ENCODE assay signal across 9 cellular contexts in genomic region chr6:37679539-37680476, GRCh38. TPM values are rescaled to one million over a fixed set of nuclear protein-coding genes. Genes with fewer than 3 reads are reported as not detected.
DNase-seq lines count a peak whose midpoint lies in the region; ATAC-seq and TF ChIP-seq lines count a peak whose summit lies in the region.
"Had no signal": no experiment of that assay in that cellular context is flagged by ENCODE, and none has a peak within 500 bp of the region (broad histone marks: within the 10 kb centered on the region; RNA-seq: fewer than 3 reads in every experiment).

No MANE protein-coding gene starts in this region.

- H3K4me3 Mint-ChIP-seq in neural progenitor cell, result no peak overlapping the region
- H3K4me3 Mint-ChIP-seq in activated CD4-positive, alpha-beta T cell treated with anti-CD3 and anti-CD28 coated beads, Interleukin-2, amount 10 ng/mL, durations not matched to agents 24 days and 14 days, result no peak overlapping the region

- no peaks in the 10 kb centered on the region for H3K79me2 ChIP-seq in neural progenitor cell (ENCODE audit: low read depth)

- H3K9ac ChIP-seq in neural progenitor cell, result no peak overlapping the region

- DNase-seq in NCI-H2107 (lab: John Stamatoyannopoulos, UW), result peak; percentile 68
- no peak for DNase-seq in neural progenitor cell (ENCODE audit: low spot score)
- DNase-seq in NCI-H1436 (lab: John Stamatoyannopoulos, UW), result no peak
- no peak for DNase-seq in activated CD4-positive, alpha-beta T cell treated with anti-CD3 and anti-CD28 coated beads, Interleukin-2, amount 10 ng/mL, durations not matched to agents 24 days and 14 days
- no peak for DNase-seq in GM03348 (ENCODE audit: low spot score)
- DNase-seq: trophoblast cell had no signal

- peaks cover 2% of the 10 kb centered on the region for H3K27me3 Mint-ChIP-seq in neural progenitor cell (ENCODE audit: insufficient read depth, low read depth)
- peaks cover 2% of the 10 kb centered on the region for H3K27me3 Mint-ChIP-seq in activated CD4-positive, alpha-beta T cell treated with anti-CD3 and anti-CD28 coated beads, Interleukin-2, amount 10 ng/mL, durations not matched to agents 24 days and 14 days

- H3K4me1 ChIP-seq in neural progenitor cell, result peaks cover 14% of the 10 kb centered on the region

- ATAC-seq in GM18870 (IDR thresholded peaks at IDR 0.05; ENCODE audit: unreplicated experiment) (peak; percentile 47), GM21825 (IDR thresholded peaks at IDR 0.05; ENCODE audit: unreplicated experiment) (peak; percentile 63)

- H3K27ac Mint-ChIP-seq in neural progenitor cell, result peak overlapping the region; percentile 76
- no peak overlapping the region for H3K27ac Mint-ChIP-seq in activated CD4-positive, alpha-beta T cell treated with anti-CD3 and anti-CD28 coated beads, Interleukin-2, amount 10 ng/mL, durations not matched to agents 24 days and 14 days

- no peak overlapping the region for H2AFZ ChIP-seq in neural progenitor cell (replicated peaks)

- intact Hi-C loops in activated CD4-positive, alpha-beta T cell treated with anti-CD3 and anti-CD28 coated beads, Interleukin-2, amount 10 ng/mL, durations not matched to agents 24 days and 14 days (cut with micrococcal nuclease), result no loop called here

- H3K4me1 Mint-ChIP-seq in neural progenitor cell, result peaks cover 19% of the 10 kb centered on the region
- no peaks in the 10 kb centered on the region for H3K4me1 Mint-ChIP-seq in activated CD4-positive, alpha-beta T cell treated with anti-CD3 and anti-CD28 coated beads, Interleukin-2, amount 10 ng/mL, durations not matched to agents 24 days and 14 days

- H3K27ac ChIP-seq in neural progenitor cell, result no peak overlapping the region
- H3K27ac ChIP-seq: VCaP had no signal

- H3K36me3 ChIP-seq in neural progenitor cell, result no peaks in the 10 kb centered on the region

- H3K4me2 ChIP-seq in neural progenitor cell, result no peak overlapping the region

- H3F3A ChIP-seq in neural progenitor cell (ENCODE audit: low read depth), result no peaks in the 10 kb centered on the region

- H3K9me3 Mint-ChIP-seq in neural progenitor cell, result no peaks in the 10 kb centered on the region
- no peaks in the 10 kb centered on the region for H3K9me3 Mint-ChIP-seq in activated CD4-positive, alpha-beta T cell treated with anti-CD3 and anti-CD28 coated beads, Interleukin-2, amount 10 ng/mL, durations not matched to agents 24 days and 14 days

- no peak overlapping the region for H3K4me3 ChIP-seq in neural progenitor cell

- H3K36me3 Mint-ChIP-seq in neural progenitor cell, result no peaks in the 10 kb centered on the region
- H3K36me3 Mint-ChIP-seq in activated CD4-positive, alpha-beta T cell treated with anti-CD3 and anti-CD28 coated beads, Interleukin-2, amount 10 ng/mL, durations not matched to agents 24 days and 14 days (ENCODE audit: low read depth), result no peaks in the 10 kb centered on the region

- no peaks in the 10 kb centered on the region for H3K27me3 ChIP-seq in neural progenitor cell

- no peaks in the 10 kb centered on the region for H4K20me1 ChIP-seq in neural progenitor cell (ENCODE audit: low read depth)

- H3K9me3 ChIP-seq in neural progenitor cell (ENCODE audit: low read depth), result no peaks in the 10 kb centered on the region

- TF ChIP-seq CTCF in neural progenitor cell (IDR thresholded peaks at IDR 0.05), result no peak

RNA-seq across cellular contexts. Expression of gene MDGA1, which starts 17.9 kb away (rescaled TPM):
- total RNA-seq in neural progenitor cell (ENCODE audit: low replicate concordance), result 1.3 and 3.8 TPM in 2 replicates
- 2.6 and 2.8 TPM in 2 replicates for total RNA-seq in activated CD4-positive, alpha-beta T cell treated with anti-CD3 and anti-CD28 coated beads, Interleukin-2, amount 10 ng/mL, durations not matched to agents 24 days and 14 days
